In the genomic region with DNA sequence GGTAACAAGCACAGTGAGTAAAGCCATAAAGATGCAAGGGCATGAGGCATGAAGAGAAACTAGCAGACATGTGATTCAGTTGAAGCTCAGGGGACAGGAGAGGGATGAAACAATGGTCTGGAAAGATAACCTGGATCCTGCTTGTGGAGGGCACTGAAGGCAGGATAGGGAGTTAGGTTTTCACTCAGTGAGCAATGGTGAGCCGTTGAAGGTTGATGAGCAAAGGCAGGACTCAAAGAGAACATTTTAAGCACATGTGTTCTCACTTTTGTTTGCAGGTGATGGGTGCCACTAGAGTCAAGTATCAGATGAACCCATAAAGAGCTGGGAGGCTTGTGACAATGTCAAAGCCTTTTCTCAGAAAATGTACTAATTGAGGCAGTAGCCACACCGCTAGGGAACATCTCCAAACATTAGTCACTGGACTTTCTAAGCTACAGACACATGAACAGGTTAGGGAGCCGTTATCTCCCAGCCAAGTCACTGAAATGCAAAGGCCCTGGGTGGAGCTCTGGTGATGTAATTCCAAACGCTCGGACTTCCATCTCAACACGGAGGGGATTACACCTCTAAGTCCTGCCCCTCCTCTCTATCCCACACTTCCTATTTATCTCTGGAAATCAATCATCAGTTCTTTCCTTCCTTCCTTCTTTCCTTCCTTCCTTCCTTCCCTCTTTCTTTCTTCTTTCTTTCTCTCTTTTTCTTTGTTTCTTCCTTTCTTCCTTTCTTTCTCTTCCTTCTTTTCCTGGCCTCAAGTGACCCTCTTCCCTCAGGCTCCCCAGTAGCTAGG, we compare ENCODE assay signal across 14 cellular contexts. TPM values are rescaled to one million over a fixed set of nuclear protein-coding genes. Genes with fewer than 3 reads are reported as not detected.
DNase-seq lines count a peak whose midpoint lies in the region; ATAC-seq and TF ChIP-seq lines count a peak whose summit lies in the region.
"Had no signal": no experiment of that assay in that cellular context is flagged by ENCODE, and none has a peak within 500 bp of the region (broad histone marks: within the 10 kb centered on the region; RNA-seq: fewer than 3 reads in every experiment).

No MANE protein-coding gene starts in this region.

- no peaks in the 10 kb centered on the region for H3K4me1 ChIP-seq in CD8-positive, alpha-beta T cell (ENCODE audit: insufficient read depth, low read length)
- no peaks in the 10 kb centered on the region for H3K4me1 ChIP-seq in HEK293 (ENCODE audit: control insufficient read depth, insufficient read depth, low read length)
- H3K4me1 ChIP-seq in naive thymus-derived CD4-positive, alpha-beta T cell (ENCODE audit: control insufficient read depth in 2 of 2, insufficient read depth in 2 of 2, low read length in 2 of 2), result peaks cover 0 to 3% of the 10 kb centered on the region in 2 donors

- H3K4me3 ChIP-seq in CD8-positive, alpha-beta T cell (ENCODE audit: low read depth, low read length), result no peak overlapping the region
- no peak overlapping the region for H3K4me3 ChIP-seq in HEK293 (ENCODE audit: low read depth, low read length)
- H3K4me3 ChIP-seq in naive thymus-derived CD4-positive, alpha-beta T cell (ENCODE audit: low read length), result no peak overlapping the region

- no peaks in the 10 kb centered on the region for H3K27me3 ChIP-seq in CD8-positive, alpha-beta T cell (ENCODE audit: insufficient read depth, low read length)
- H3K27me3 ChIP-seq in naive thymus-derived CD4-positive, alpha-beta T cell (ENCODE audit: control insufficient read depth in 2 of 2, insufficient read depth in 2 of 2, low read length in 2 of 2), result no peaks in the 10 kb centered on the region

- peaks cover 3% of the 10 kb centered on the region for H3K9me3 Mint-ChIP-seq in CD8-positive, alpha-beta T cell
- no peaks in the 10 kb centered on the region for H3K9me3 Mint-ChIP-seq in activated naive CD8-positive, alpha-beta T cell treated with anti-CD3 and anti-CD28 coated beads, Interleukin-2, amount 50 U/mL, for 24 hours
- H3K9me3 Mint-ChIP-seq in naive thymus-derived CD4-positive, alpha-beta T cell, result peaks cover 0 to 4% (median 0%) of the 10 kb centered on the region in 11 donors

- H3K4me1 Mint-ChIP-seq in CD8-positive, alpha-beta T cell (ENCODE audit: low read depth), result peaks cover 63% of the 10 kb centered on the region
- peaks cover 46% of the 10 kb centered on the region for H3K4me1 Mint-ChIP-seq in activated naive CD8-positive, alpha-beta T cell treated with anti-CD3 and anti-CD28 coated beads, Interleukin-2, amount 50 U/mL, for 24 hours
- H3K4me1 Mint-ChIP-seq in naive thymus-derived CD4-positive, alpha-beta T cell, result peaks cover 49 to 79% (median 68%) of the 10 kb centered on the region in 7 donors

- H3K36me3 Mint-ChIP-seq in CD8-positive, alpha-beta T cell, result peaks cover 55% of the 10 kb centered on the region
- peaks cover 25% of the 10 kb centered on the region for H3K36me3 Mint-ChIP-seq in activated naive CD8-positive, alpha-beta T cell treated with anti-CD3 and anti-CD28 coated beads, Interleukin-2, amount 50 U/mL, for 24 hours (ENCODE audit: low read depth)
- H3K36me3 Mint-ChIP-seq in naive thymus-derived CD4-positive, alpha-beta T cell, result peaks cover 9 to 56% (median 31%) of the 10 kb centered on the region in 5 donors

- no peaks in the 10 kb centered on the region for H3K27me3 Mint-ChIP-seq in CD8-positive, alpha-beta T cell (ENCODE audit: low read depth)
- no peaks in the 10 kb centered on the region for H3K27me3 Mint-ChIP-seq in activated naive CD8-positive, alpha-beta T cell treated with anti-CD3 and anti-CD28 coated beads, Interleukin-2, amount 50 U/mL, for 24 hours
- H3K27me3 Mint-ChIP-seq in naive thymus-derived CD4-positive, alpha-beta T cell, result no peaks in the 10 kb centered on the region

- ATAC-seq in CD8-positive, alpha-beta T cell, result no peak
- ATAC-seq in activated naive CD8-positive, alpha-beta T cell treated with anti-CD3 and anti-CD28 coated beads, Interleukin-2, amount 50 U/mL, for 24 hours, result no peak
- no peak for ATAC-seq in naive thymus-derived CD4-positive, alpha-beta T cell
- ATAC-seq in GM18861 (IDR thresholded peaks at IDR 0.05; ENCODE audit: unreplicated experiment), result no peak
- ATAC-seq: left cardiac atrium, sciatic nerve had no signal

- intact Hi-C loops in CD8-positive, alpha-beta T cell (cut with DNase I, micrococcal nuclease), result no loop called here
- intact Hi-C loops in naive thymus-derived CD4-positive, alpha-beta T cell (cut with micrococcal nuclease), result no loop called here

- CTCF ChIA-PET in CD8-positive, alpha-beta T cell (lab: Charles Lee), result interaction anchor here (0.8 kb wide), 1 partner anchor 19 kb away, joined by 3 read pairs; no protein-coding TSS in a partner anchor
- CTCF ChIA-PET in HEK293 (lab: Yijun Ruan, JAX), result interaction anchor here (0.6 kb wide), 1 partner anchor 449 kb away, joined by 3 read pairs; no protein-coding TSS in a partner anchor
- CTCF ChIA-PET in naive thymus-derived CD4-positive, alpha-beta T cell (lab: Charles Lee), result interaction anchor here (0.7 kb wide), 1 partner anchor 53 kb away, joined by 3 read pairs; no protein-coding TSS in a partner anchor

- no peak for DNase-seq in CD8-positive, alpha-beta T cell
- no peak for DNase-seq in activated naive CD8-positive, alpha-beta T cell treated with anti-CD3 and anti-CD28 coated beads, Interleukin-2, amount 50 U/mL, for 24 hours
- DNase-seq in naive thymus-derived CD4-positive, alpha-beta T cell, result no peak
- DNase-seq in NCI-H1436 treated with DMSO at 0.1 percent for 48 hours (lab: John Stamatoyannopoulos, UW) (no peak), ecto neural progenitor cell (ENCODE audit: low spot score) (no peak)
- DNase-seq: aorta; effector CD4-positive, alpha-beta T cell; IMR-90; left cardiac atrium; NCI-H526 treated with DMSO at 0.1 percent for 48 hours had no signal

- peaks cover 1% of the 10 kb centered on the region for H3K36me3 ChIP-seq in CD8-positive, alpha-beta T cell (ENCODE audit: insufficient read depth, low read length)
- no peaks in the 10 kb centered on the region for H3K36me3 ChIP-seq in HEK293 (ENCODE audit: control insufficient read depth in 2 of 2, insufficient read depth in 1 of 2, low read length in 2 of 2)
- H3K36me3 ChIP-seq in naive thymus-derived CD4-positive, alpha-beta T cell (ENCODE audit: control insufficient read depth in 2 of 3, insufficient read depth in 3 of 3, low read length in 3 of 3), result peaks cover 0 to 37% (median 3%) of the 10 kb centered on the region in 3 experiments

- H3K4me3 Mint-ChIP-seq in CD8-positive, alpha-beta T cell, result no peak overlapping the region
- H3K4me3 Mint-ChIP-seq in activated naive CD8-positive, alpha-beta T cell treated with anti-CD3 and anti-CD28 coated beads, Interleukin-2, amount 50 U/mL, for 24 hours, result no peak overlapping the region
- H3K4me3 Mint-ChIP-seq in naive thymus-derived CD4-positive, alpha-beta T cell, result peak overlapping the region in 1 of 10 donors; percentile 2

- peak overlapping the region; percentile 37 for H3K27ac Mint-ChIP-seq in CD8-positive, alpha-beta T cell
- H3K27ac Mint-ChIP-seq in activated naive CD8-positive, alpha-beta T cell treated with anti-CD3 and anti-CD28 coated beads, Interleukin-2, amount 50 U/mL, for 24 hours, result peak overlapping the region; percentile 70
- peak overlapping the region; percentile 10 to 94 (median 67) for H3K27ac Mint-ChIP-seq in naive thymus-derived CD4-positive, alpha-beta T cell

- H3K27ac ChIP-seq in CD8-positive, alpha-beta T cell (ENCODE audit: low read depth, low read length), result no peak overlapping the region
- no peak overlapping the region for H3K27ac ChIP-seq in HEK293 (ENCODE audit: extremely low read depth, low read depth, low read length)
- no peak overlapping the region for H3K27ac ChIP-seq in naive thymus-derived CD4-positive, alpha-beta T cell (ENCODE audit: low read depth, low read length)

- POLR2A ChIA-PET in CD8-positive, alpha-beta T cell (lab: Charles Lee), result no interaction called here
- POLR2A ChIA-PET in HEK293 (lab: Yijun Ruan, JAX), result interaction anchor here (0.5 kb wide), 1 partner anchor 12 kb away, joined by 4 read pairs; no protein-coding TSS in a partner anchor
- POLR2A ChIA-PET in naive thymus-derived CD4-positive, alpha-beta T cell (lab: Charles Lee), result interaction anchor here (0.6 to 1.1 kb wide), 2 partner anchors 8 to 18 kb away, joined by 3 to 5 read pairs; no protein-coding TSS in a partner anchor

- H3K9me3 ChIP-seq in CD8-positive, alpha-beta T cell (ENCODE audit: low read length), result no peaks in the 10 kb centered on the region
- no peaks in the 10 kb centered on the region for H3K9me3 ChIP-seq in HEK293 (ENCODE audit: control insufficient read depth, insufficient read depth, low read depth, low read length)
- no peaks in the 10 kb centered on the region for H3K9me3 ChIP-seq in naive thymus-derived CD4-positive, alpha-beta T cell (ENCODE audit: control insufficient read depth in 2 of 3, low read length in 3 of 3)

- no peak for TF ChIP-seq CTCF in CD8-positive, alpha-beta T cell (IDR thresholded peaks at IDR 0.05)
- no peak for TF ChIP-seq CTCF in HEK293 (tag by site-specific recombination; IDR thresholded peaks at IDR 0.05)

TF ChIP-seq in HEK293, 187 proteins besides CTCF, POLR2A, EP300 and RAD21:
- TF ChIP-seq KLF9 (tag by site-specific recombination; IDR thresholded peaks at IDR 0.05; ENCODE audit: low read depth), result no peak
- peak; percentile 61 for TF ChIP-seq ZNF366 (tag by site-specific recombination; conservative IDR thresholded peaks at IDR 0.05)
- TF ChIP-seq, protein P1, sequence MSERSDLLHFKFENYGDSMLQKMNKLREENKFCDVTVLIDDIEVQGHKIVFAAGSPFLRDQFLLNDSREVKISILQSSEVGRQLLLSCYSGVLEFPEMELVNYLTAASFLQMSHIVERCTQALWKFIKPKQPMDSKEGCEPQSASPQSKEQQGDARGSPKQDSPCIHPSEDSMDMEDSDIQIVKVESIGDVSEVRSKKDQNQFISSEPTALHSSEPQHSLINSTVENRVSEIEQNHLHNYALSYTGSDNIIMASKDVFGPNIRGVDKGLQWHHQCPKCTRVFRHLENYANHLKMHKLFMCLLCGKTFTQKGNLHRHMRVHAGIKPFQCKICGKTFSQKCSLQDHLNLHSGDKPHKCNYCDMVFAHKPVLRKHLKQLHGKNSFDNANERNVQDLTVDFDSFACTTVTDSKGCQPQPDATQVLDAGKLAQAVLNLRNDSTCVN (tag by site-specific recombination; optimal IDR thresholded peaks at IDR 0.05), result no peak

RNA-seq across cellular contexts. Expression of a gene that starts 22.7 kb away (rescaled TPM):
- total RNA-seq in CD8-positive, alpha-beta T cell, result 10 to 100 TPM; 27.7 to 29.7 TPM
- total RNA-seq in naive thymus-derived CD4-positive, alpha-beta T cell, result 10 to 100 TPM; 37.7 to 72.9 (median 41.5) TPM
- 10 to 100 TPM; 25.8 to 32.9 TPM for polyA plus RNA-seq in naive thymus-derived CD4-positive, alpha-beta T cell
- total RNA-seq: IMR-90, myocyte had no signal
- polyA plus RNA-seq: IMR-90 had no signal
